ENCODE assay signal across 1 cellular context in the genomic region with DNA sequence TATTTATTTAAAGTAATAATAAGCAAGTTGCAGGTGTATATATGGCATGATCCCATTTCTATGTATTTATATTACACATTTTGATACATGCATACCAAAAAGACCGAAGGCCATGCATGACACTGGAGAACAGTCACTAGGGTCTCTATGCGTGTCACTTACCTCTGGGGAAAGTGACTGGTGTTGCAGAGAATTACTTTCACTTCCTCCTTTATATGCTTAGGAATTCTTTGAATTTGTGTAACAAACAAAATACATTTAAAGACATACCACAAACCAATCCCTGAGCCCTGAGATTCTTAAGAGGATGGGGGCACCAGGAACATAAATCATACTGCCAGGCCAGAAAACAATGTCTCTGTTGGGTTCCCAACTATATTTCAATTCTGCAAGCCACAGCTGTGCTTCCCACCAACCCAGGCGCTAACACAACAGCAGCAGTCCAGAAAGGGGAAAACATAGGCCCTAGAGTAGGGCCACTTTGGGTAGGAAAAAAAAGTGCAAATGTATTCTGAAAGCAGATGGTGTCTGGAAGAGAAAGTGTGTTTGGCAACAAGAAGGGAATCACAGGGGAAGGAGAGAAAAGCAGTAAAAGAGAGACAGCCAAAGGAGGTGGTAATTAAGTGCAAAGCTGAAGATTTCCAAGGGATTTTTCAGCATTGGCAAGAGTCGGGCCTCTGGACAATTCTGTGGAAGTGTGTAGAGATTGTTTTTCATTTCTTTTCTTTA.
A peak's percentile ranks its signal among the peaks of the same experiment; 100 is the strongest.
TF ChIP-seq lines count a peak whose summit lies in the region.

No MANE protein-coding gene starts in this region.

TF ChIP-seq in GM12878, 131 proteins besides CTCF, POLR2A, EP300 and RAD21:
- TF ChIP-seq EED (IDR thresholded peaks at IDR 0.05; ENCODE audit: low read depth) (no peak), SPI1 (IDR thresholded peaks at IDR 0.05; ENCODE audit: borderline replicate concordance, insufficient read depth, low read depth, low read length) (peak; percentile 81), DPF2 (IDR thresholded peaks at IDR 0.05) (0 out of 2 replicates have a peak, but pooled peaks have one; percentile 37)
